Comparison of ENCODE assay signal across 13 cellular contexts in the genomic region with DNA sequence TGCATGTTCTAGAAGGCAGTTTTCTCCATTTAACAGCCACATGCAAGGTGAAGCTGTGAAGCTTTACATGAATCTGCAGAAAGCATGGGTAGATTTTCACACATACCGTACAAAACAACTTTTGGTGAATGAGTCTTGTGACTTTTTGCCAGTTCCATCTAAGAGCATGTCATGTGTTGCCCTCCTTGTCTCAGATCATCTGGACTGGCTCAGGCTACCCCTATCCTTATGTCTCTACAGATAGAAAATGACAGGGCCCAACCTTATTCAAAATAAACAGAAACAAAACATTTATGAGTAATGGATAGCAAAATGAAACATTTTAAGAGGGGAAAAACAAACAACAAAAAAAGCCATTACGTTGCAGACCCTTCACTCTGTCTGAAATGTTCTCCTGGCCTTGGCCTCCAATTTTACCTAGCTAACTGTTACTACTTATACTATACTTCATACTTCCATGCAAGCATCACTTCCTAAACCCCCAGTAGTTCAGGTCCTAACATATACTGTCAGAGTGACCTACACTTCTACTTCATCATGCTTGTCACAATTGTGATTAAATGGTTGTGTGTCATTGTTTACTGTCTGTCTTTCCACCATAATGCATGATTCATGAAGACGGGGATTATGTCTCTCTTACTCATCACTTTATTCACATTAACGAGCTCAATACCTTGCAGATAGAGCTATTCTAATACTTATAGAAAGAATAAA. TPM values are rescaled to one million over a fixed set of nuclear protein-coding genes. Genes with fewer than 3 reads are reported as not detected.
A peak's percentile ranks its signal among the peaks of the same experiment; 100 is the strongest.
DNase-seq lines count a peak whose midpoint lies in the region; TF ChIP-seq lines count a peak whose summit lies in the region.
"Had no signal": no experiment of that assay in that cellular context is flagged by ENCODE, and none has a peak within 500 bp of the region (broad histone marks: within the 10 kb centered on the region; RNA-seq: fewer than 3 reads in every experiment).

No MANE protein-coding gene starts in this region.

- no peak overlapping the region for H2BK120ac ChIP-seq in H9 (ENCODE audit: low read depth, low read length, poor library complexity, severe bottlenecking)

- no peak overlapping the region for H2BK12ac ChIP-seq in H9 (ENCODE audit: insufficient read length, low read depth, low read length)

- H2BK20ac ChIP-seq in H9 (ENCODE audit: low read depth, low read length, poor library complexity, severe bottlenecking), result no peak overlapping the region

- H4K5ac ChIP-seq in H9 (ENCODE audit: insufficient read length, low read depth, low read length), result no peak overlapping the region

- H2BK15ac ChIP-seq in H9 (ENCODE audit: low read depth, low read length), result no peak overlapping the region

- no peaks in the 10 kb centered on the region for H3K36me3 Mint-ChIP-seq in endothelial cell (ENCODE audit: low read depth, unreplicated experiment)
- H3K36me3 Mint-ChIP-seq in H9 (ENCODE audit: insufficient read depth in 1 of 3, low read depth in 3 of 3), result no peaks in the 10 kb centered on the region
- H3K36me3 Mint-ChIP-seq: mesothelial cell of epicardium had no signal

- no peak overlapping the region for H2BK5ac ChIP-seq in H9 (ENCODE audit: insufficient read length, low read length)

- H3K27me3 Mint-ChIP-seq in endothelial cell (ENCODE audit: unreplicated experiment) (no peaks in the 10 kb centered on the region), H9 (ENCODE audit: low read depth) (no peaks in the 10 kb centered on the region)
- H3K27me3 Mint-ChIP-seq: progenitor cell of endocrine pancreas had no signal

- POLR2A ChIA-PET in RWPE1 (lab: Yijun Ruan, JAX; ENCODE audit: low non-redundant PET), result no interaction called here

- H3K18ac ChIP-seq in H9 (ENCODE audit: insufficient read length, low read depth, low read length), result no peak overlapping the region

- no peak overlapping the region for H3K27ac ChIP-seq in RWPE1
- H3K27ac ChIP-seq in H9 (ENCODE audit: insufficient read length, low read depth, low read length), result no peak overlapping the region

- H3K27ac Mint-ChIP-seq in endothelial cell (ENCODE audit: unreplicated experiment) (no peak overlapping the region), H9 (no peak overlapping the region)
- H3K27ac Mint-ChIP-seq: mesothelial cell of epicardium, progenitor cell of endocrine pancreas had no signal

- H2AFZ ChIP-seq in H9 (ENCODE audit: low read length), result no peak overlapping the region

- H3K9me3 Mint-ChIP-seq in endothelial cell (ENCODE audit: unreplicated experiment) (no peaks in the 10 kb centered on the region), H9 (no peaks in the 10 kb centered on the region)
- H3K9me3 Mint-ChIP-seq: mesothelial cell of epicardium had no signal

- no peak overlapping the region for H3K4me2 ChIP-seq in H9 (ENCODE audit: insufficient read depth, insufficient read length, low read length)

- H3K9me3 ChIP-seq in H9 (ENCODE audit: control insufficient read depth, low read depth, low read length), result no peaks in the 10 kb centered on the region

- no peaks in the 10 kb centered on the region for H3K23me2 ChIP-seq in H9 (ENCODE audit: insufficient read length, low read depth, low read length, poor library complexity, severe bottlenecking)

- no peaks in the 10 kb centered on the region for H3K79me2 ChIP-seq in H9 (ENCODE audit: insufficient read depth, low read length)

- no peaks in the 10 kb centered on the region for H4K20me1 ChIP-seq in H9 (ENCODE audit: control insufficient read depth, insufficient read depth, insufficient read length)

- no peak overlapping the region for H3K4me3 Mint-ChIP-seq in endothelial cell (ENCODE audit: unreplicated experiment)
- H3K4me3 Mint-ChIP-seq in H9, result no peak overlapping the region
- H3K4me3 Mint-ChIP-seq: mesothelial cell of epicardium had no signal

- no peak overlapping the region for H3K4me3 ChIP-seq in epithelial cell of esophagus (ENCODE audit: low read length)

- no peak overlapping the region for H2AK5ac ChIP-seq in H9 (ENCODE audit: insufficient read length, low read length)

- H3K14ac ChIP-seq in H9 (ENCODE audit: insufficient read depth, low read length), result no peak overlapping the region

- no peak overlapping the region for H3T11ph ChIP-seq in H9 (ENCODE audit: low read length)

- H3K4me1 ChIP-seq in H9 (ENCODE audit: insufficient read depth, low read length), result no peaks in the 10 kb centered on the region

- DNase-seq in A172 (ENCODE audit: low spot score) (peak; percentile 37), Daoy (ENCODE audit: low read depth) (peak; percentile 67), RWPE1 (ENCODE audit: low spot score) (peak; percentile 78), epithelial cell of esophagus (ENCODE audit: low read depth) (peak; percentile 93), SW 1271 (lab: John Stamatoyannopoulos, UW) (no peak), endothelial cell (ENCODE audit: low spot score) (no peak), DMS 273 (lab: John Stamatoyannopoulos, UW; ENCODE audit: unreplicated experiment) (no peak), H9 (no peak)
- DNase-seq: MM.1S; NCI-H446; stimulated activated naive CD4-positive, alpha-beta T cell had no signal

- no CpG with 5 or more reads among the region's 4 CpGs for WGBS in H9 (ENCODE audit: extremely low coverage, insufficient read length, low lambda C conversion rate)

- TF ChIP-seq CTCF in RWPE1 (conservative IDR thresholded peaks at IDR 0.05; ENCODE audit: low read depth), result no peak
- no peak for TF ChIP-seq CTCF in epithelial cell of esophagus (IDR thresholded peaks at IDR 0.05; ENCODE audit: insufficient read depth, low read depth, low read length, missing control alignments)
- TF ChIP-seq CTCF in endothelial cell (IDR thresholded peaks at IDR 0.05; ENCODE audit: unreplicated experiment), result no peak
- no peak for TF ChIP-seq CTCF in H9 (conservative IDR thresholded peaks at IDR 0.05)

- H3K4me1 Mint-ChIP-seq in endothelial cell (ENCODE audit: unreplicated experiment) (peaks cover 8% of the 10 kb centered on the region), H9 (no peaks in the 10 kb centered on the region)
- H3K4me1 Mint-ChIP-seq: mesothelial cell of epicardium had no signal

- no peak overlapping the region for H4K91ac ChIP-seq in H9 (ENCODE audit: insufficient read length, low read depth, low read length)

- H3K27me3 ChIP-seq in H9 (ENCODE audit: insufficient read depth, low read length), result no peaks in the 10 kb centered on the region

- no peak overlapping the region for H3K9ac ChIP-seq in H9 (ENCODE audit: extremely low read depth, insufficient read length, low read length)

- CTCF ChIA-PET in RWPE1 (lab: Yijun Ruan, JAX), result interaction anchor here (1.1 kb wide), 1 partner anchor 39 kb away, joined by 3 read pairs; a partner anchor contains a TSS

- no peak overlapping the region for H3K23ac ChIP-seq in H9 (ENCODE audit: insufficient read length, low read depth, low read length)

- no peaks in the 10 kb centered on the region for H3K79me1 ChIP-seq in H9 (ENCODE audit: insufficient read depth, low read depth, low read length, poor library complexity, severe bottlenecking)

- H4K8ac ChIP-seq in H9 (replicated peaks; ENCODE audit: insufficient read length, low read depth, low read length), result no peak overlapping the region

- H3K56ac ChIP-seq in H9 (ENCODE audit: insufficient read length, low read depth, low read length), result no peak overlapping the region

- H3K4ac ChIP-seq in H9 (ENCODE audit: low read depth, low read length), result no peak overlapping the region

RNA-seq across cellular contexts. Expression of a gene that starts 39.0 kb away (rescaled TPM):
- total RNA-seq in A172 (2014; rRNA removed; shearing (Covaris generic)), result 2.0 and 3.0 TPM in 2 replicates
- total RNA-seq in Daoy (2014; rRNA removed; shearing (Covaris generic)), result 7.4 and 10.2 TPM in 2 replicates
- total RNA-seq in endothelial cell (ENCODE audit: unreplicated experiment) (20.1 TPM), H9 (2021) (1.8 and 1.9 TPM in 2 replicates)

Comparison
In these comparisons a context has a peak if more than half of its experiments do, and no peak if none do; other contexts are left out.
1. DNase-seq: peak in A172 (single experiment), Daoy (single experiment), RWPE1 (single experiment) and epithelial cell of esophagus (single experiment); none in SW 1271 (0 of 2), endothelial cell (single experiment), DMS 273 (single experiment) and H9 (single experiment).